ENCODE assay signal across 8 cellular contexts in genomic region chr4:4524364-4524763, GRCh38. TPM values are rescaled to one million over a fixed set of nuclear protein-coding genes. Genes with fewer than 3 reads are reported as not detected.
DNase-seq lines count a peak whose midpoint lies in the region; ATAC-seq and TF ChIP-seq lines count a peak whose summit lies in the region.

No MANE protein-coding gene starts in this region.

- no peak overlapping the region for H3K4me3 Mint-ChIP-seq in activated CD4-positive, alpha-beta memory T cell treated with anti-CD3 and anti-CD28 coated beads for 36 hours

- H3K36me3 Mint-ChIP-seq in activated CD4-positive, alpha-beta memory T cell treated with anti-CD3 and anti-CD28 coated beads for 36 hours: peaks cover 6% of the 10 kb centered on the region

- H3K9me3 Mint-ChIP-seq in activated CD4-positive, alpha-beta memory T cell treated with anti-CD3 and anti-CD28 coated beads for 36 hours: no peaks in the 10 kb centered on the region

- H3K36me3 ChIP-seq in BLaER1: peaks cover 20% of the 10 kb centered on the region; the same call in 1 of the 2 replicates
- no peaks in the 10 kb centered on the region for H3K36me3 ChIP-seq in right lobe of liver
- H3K36me3 ChIP-seq in colonic mucosa: no peaks in the 10 kb centered on the region

- CTCF ChIA-PET in activated CD4-positive, alpha-beta memory T cell treated with anti-CD3 and anti-CD28 coated beads for 36 hours (lab: Charles Lee): interaction anchor here (1.0 to 1.8 kb wide), 4 partner anchors 20 to 94 kb away, joined by 3 to 6 read pairs (median 4); no protein-coding TSS in a partner anchor

- no peak for TF ChIP-seq CTCF in right lobe of liver (IDR thresholded peaks at IDR 0.05)
- no peak for TF ChIP-seq CTCF in colonic mucosa (IDR thresholded peaks at IDR 0.05)

- 35% methylated on average over 2 of the region's 4 CpGs for WGBS in right lobe of liver (ENCODE audit: insufficient coverage, low coverage, low lambda C conversion rate, missing lambda C conversion rate)

- H3K4me1 ChIP-seq in BLaER1 (peaks cover 29% of the 10 kb centered on the region), right lobe of liver (peaks cover 0 to 13% (median 0%) of the 10 kb centered on the region in 4 donors), colonic mucosa (no peaks in the 10 kb centered on the region)

- H3K9me3 ChIP-seq in BLaER1 (no peaks in the 10 kb centered on the region), right lobe of liver (no peaks in the 10 kb centered on the region), colonic mucosa (no peaks in the 10 kb centered on the region)

- no peak overlapping the region for H3K27ac Mint-ChIP-seq in activated CD4-positive, alpha-beta memory T cell treated with anti-CD3 and anti-CD28 coated beads for 36 hours

- peaks cover 58% of the 10 kb centered on the region for H4K20me1 ChIP-seq in BLaER1

- TF ChIP-seq POLR2A in right lobe of liver (IDR thresholded peaks at IDR 0.05): no peak

- H3K4me3 ChIP-seq in BLaER1 (no peak overlapping the region), right lobe of liver (no peak overlapping the region), colonic mucosa (no peak overlapping the region)

- H3K4me1 Mint-ChIP-seq in activated CD4-positive, alpha-beta memory T cell treated with anti-CD3 and anti-CD28 coated beads for 36 hours (ENCODE audit: low read depth): peaks cover 29% of the 10 kb centered on the region

- H3K27me3 Mint-ChIP-seq in activated CD4-positive, alpha-beta memory T cell treated with anti-CD3 and anti-CD28 coated beads for 36 hours: no peaks in the 10 kb centered on the region

- H3K9ac ChIP-seq in BLaER1: no peak overlapping the region; the same call in 1 of the 2 replicates
- H3K9ac ChIP-seq in colonic mucosa (ENCODE audit: low read depth in 2 of 2, low read length in 2 of 2): no peak overlapping the region

- peak overlapping the region; percentile 39 for H3K4me2 ChIP-seq in BLaER1

- ATAC-seq in GM19324 (IDR thresholded peaks at IDR 0.05; ENCODE audit: low FRiP score, unreplicated experiment): peak; percentile 99
- peak; percentile 97 for ATAC-seq in HG03135 (IDR thresholded peaks at IDR 0.05; ENCODE audit: unreplicated experiment)
- ATAC-seq in right lobe of liver: peak; percentile 54 to 79 (median 64)

- peak; percentile 57 for DNase-seq in activated CD4-positive, alpha-beta memory T cell treated with anti-CD3 and anti-CD28 coated beads for 36 hours
- DNase-seq in right lobe of liver: no peak
- DNase-seq in NOMO-1 treated with dmso at 0.1 percent for 144 hours (lab: John Stamatoyannopoulos, UW; ENCODE audit: unreplicated experiment): no peak
- no peak for DNase-seq in colonic mucosa
- no peak for DNase-seq in amygdala (lab: John Stamatoyannopoulos, UW)

- H3K27ac ChIP-seq in BLaER1 (no peak overlapping the region), right lobe of liver (no peak overlapping the region), colonic mucosa (no peak overlapping the region)

- intact Hi-C loops in activated CD4-positive, alpha-beta memory T cell treated with anti-CD3 and anti-CD28 coated beads for 36 hours (cut with micrococcal nuclease): loop anchor here (1.0 to 2.0 kb wide), 2 partner anchors 16 to 32 kb away; no protein-coding TSS in a partner anchor
- intact Hi-C loops in right lobe of liver (cut with DNase I): no loop called here
- intact Hi-C loops in colonic mucosa (cut with DNase I): no loop called here

- POLR2A ChIA-PET in activated CD4-positive, alpha-beta memory T cell treated with anti-CD3 and anti-CD28 coated beads for 36 hours (lab: Charles Lee): interaction anchor here (1.6 kb wide), 1 partner anchor 18 kb away, joined by 3 read pairs; the partner anchor contains the start of gene STX18

- H3K27me3 ChIP-seq in BLaER1: no peaks in the 10 kb centered on the region
- no peaks in the 10 kb centered on the region for H3K27me3 ChIP-seq in right lobe of liver
- H3K27me3 ChIP-seq in colonic mucosa: no peaks in the 10 kb centered on the region

RNA-seq across cellular contexts. Expression of gene STX18, which starts 17.5 kb away (rescaled TPM):
- total RNA-seq in activated CD4-positive, alpha-beta memory T cell treated with anti-CD3 and anti-CD28 coated beads for 36 hours: 10 to 100 TPM; 20.2 to 23.2 TPM
- total RNA-seq in right lobe of liver (10 to 100 TPM; 11.7 to 18.4 (median 15.8) TPM), colonic mucosa (10 to 100 TPM; 31.4 to 31.8 TPM)
